In the genomic region with DNA sequence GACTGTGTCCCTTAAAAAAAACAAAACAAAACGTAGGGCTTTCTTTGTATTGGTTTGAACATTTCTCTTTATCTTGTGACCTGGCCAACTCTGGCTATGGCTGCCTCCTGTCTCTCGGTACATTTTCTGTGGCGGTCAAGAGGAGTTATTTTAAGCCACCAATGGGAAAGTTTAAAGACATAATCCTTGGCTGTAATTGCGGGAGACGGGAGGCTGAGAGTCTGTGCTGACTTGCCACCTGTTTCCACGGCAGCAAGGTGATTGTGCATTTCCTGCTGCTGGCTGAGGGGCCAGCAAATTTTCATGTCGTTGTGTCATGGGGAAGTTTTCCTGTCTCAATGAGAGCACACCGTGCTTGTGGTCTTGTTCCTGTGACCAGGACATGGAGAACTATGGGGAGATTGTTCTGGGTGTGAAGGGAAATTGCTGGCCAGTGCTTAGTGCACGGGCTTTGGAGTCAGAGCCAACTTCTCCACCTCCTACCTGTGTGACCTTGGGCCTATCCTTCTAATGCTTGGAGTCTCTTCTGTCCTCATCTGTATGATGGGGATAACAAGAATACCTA, we compare ENCODE assay signal across 8 cellular contexts. TPM values are rescaled to one million over a fixed set of nuclear protein-coding genes. Genes with fewer than 3 reads are reported as not detected.
DNase-seq lines count a peak whose midpoint lies in the region; ATAC-seq, FAIRE-seq and TF ChIP-seq lines count a peak whose summit lies in the region.

No MANE protein-coding gene starts in this region.

- 50% methylated on average over 9 of the region's 9 CpGs for WGBS in HUES64

- peaks cover 68% of the 10 kb centered on the region for H3K4me1 Mint-ChIP-seq in CD4-positive, alpha-beta T cell (ENCODE audit: low read depth)
- H3K4me1 Mint-ChIP-seq in stimulated activated effector memory CD8-positive, alpha-beta T cell treated with anti-CD3 and anti-CD28 coated beads, Interleukin-12 subunit alpha, Interleukin-12 subunit beta, amount 100 ng/mL, for 72 hours, result peaks cover 45% of the 10 kb centered on the region

- H3K4me3 ChIP-seq in HUES64 (ENCODE audit: low read length), result no peak overlapping the region

- POLR2A ChIA-PET in CD4-positive, alpha-beta T cell (lab: Charles Lee), result interaction anchor here (1.0 to 1.1 kb wide), 2 partner anchors 10 to 65 kb away, joined by 3 to 5 read pairs; no protein-coding TSS in a partner anchor

- intact Hi-C loops in CD4-positive, alpha-beta T cell (cut with DNase I, micrococcal nuclease), result loop anchor here in 1 of 2 experiments (1.0 kb wide), 1 partner anchor 10 kb away; no protein-coding TSS in a partner anchor
- intact Hi-C loops in left ventricle myocardium superior (cut with micrococcal nuclease), result no loop called here

- TF ChIP-seq CTCF in CD4-positive, alpha-beta T cell (IDR thresholded peaks at IDR 0.05), result no peak

- H3K9me3 ChIP-seq in CD4-positive, alpha-beta T cell (ENCODE audit: control insufficient read depth, low read length), result no peaks in the 10 kb centered on the region
- H3K9me3 ChIP-seq in HUES64 (ENCODE audit: insufficient read depth, low read depth, low read length), result no peaks in the 10 kb centered on the region

- no peak for FAIRE-seq in frontal cortex (lab: Jason Lieb, UNC)

- peak overlapping the region; percentile 70 for H3K27ac Mint-ChIP-seq in CD4-positive, alpha-beta T cell
- peak overlapping the region; percentile 74 for H3K27ac Mint-ChIP-seq in stimulated activated effector memory CD8-positive, alpha-beta T cell treated with anti-CD3 and anti-CD28 coated beads, Interleukin-12 subunit alpha, Interleukin-12 subunit beta, amount 100 ng/mL, for 72 hours

- no peak overlapping the region for H3K27ac ChIP-seq in CD4-positive, alpha-beta T cell (ENCODE audit: low read depth, low read length)
- H3K27ac ChIP-seq in HUES64 (ENCODE audit: low read depth, low read length), result peak overlapping the region; percentile 4; the same call in 1 of the 2 replicates

- no peak for DNase-seq in CD4-positive, alpha-beta T cell
- DNase-seq in SW480 (ENCODE audit: low spot score) (peak; percentile 87), left ventricle myocardium superior (no peak), GM19238 (ENCODE audit: insufficient read length, low spot score) (no peak), frontal cortex (ENCODE audit: low spot score in 2 of 2) (no peak)
- no peak for DNase-seq in stimulated activated effector memory CD8-positive, alpha-beta T cell treated with anti-CD3 and anti-CD28 coated beads, Interleukin-12 subunit alpha, Interleukin-12 subunit beta, amount 100 ng/mL, for 72 hours (ENCODE audit: low spot score in 2 of 2)

- ATAC-seq in CD4-positive, alpha-beta T cell (ENCODE audit: poor library complexity), result peak; percentile 74
- ATAC-seq in left ventricle myocardium superior, result peak; percentile 87
- ATAC-seq in stimulated activated effector memory CD8-positive, alpha-beta T cell treated with anti-CD3 and anti-CD28 coated beads, Interleukin-12 subunit alpha, Interleukin-12 subunit beta, amount 100 ng/mL, for 72 hours, result no peak
- no peak for ATAC-seq in HG02763 (IDR thresholded peaks at IDR 0.05; ENCODE audit: unreplicated experiment)

- CTCF ChIA-PET in CD4-positive, alpha-beta T cell (lab: Charles Lee), result interaction anchor here (1.6 to 2.1 kb wide), 2 partner anchors 9 to 57 kb away, joined by 3 to 6 read pairs; no protein-coding TSS in a partner anchor

- H3K9ac ChIP-seq in HUES64 (ENCODE audit: low read depth, low read length), result peak overlapping the region; percentile 21; the same call in 1 of the 2 replicates

- no peaks in the 10 kb centered on the region for H3K27me3 ChIP-seq in CD4-positive, alpha-beta T cell (ENCODE audit: control insufficient read depth, insufficient read depth, low read length)
- no peaks in the 10 kb centered on the region for H3K27me3 ChIP-seq in HUES64 (ENCODE audit: insufficient read depth, low read length)

- H3K36me3 ChIP-seq in HUES64 (ENCODE audit: insufficient read depth, low read length), result no peaks in the 10 kb centered on the region

- no peaks in the 10 kb centered on the region for H3K9me3 Mint-ChIP-seq in CD4-positive, alpha-beta T cell
- no peaks in the 10 kb centered on the region for H3K9me3 Mint-ChIP-seq in stimulated activated effector memory CD8-positive, alpha-beta T cell treated with anti-CD3 and anti-CD28 coated beads, Interleukin-12 subunit alpha, Interleukin-12 subunit beta, amount 100 ng/mL, for 72 hours

- peaks cover 22% of the 10 kb centered on the region for H3K4me1 ChIP-seq in HUES64 (ENCODE audit: insufficient read depth, low read length)

- H3K4me3 Mint-ChIP-seq in CD4-positive, alpha-beta T cell, result peak overlapping the region; percentile 46
- H3K4me3 Mint-ChIP-seq in stimulated activated effector memory CD8-positive, alpha-beta T cell treated with anti-CD3 and anti-CD28 coated beads, Interleukin-12 subunit alpha, Interleukin-12 subunit beta, amount 100 ng/mL, for 72 hours, result peak overlapping the region; percentile 44

- no peaks in the 10 kb centered on the region for H3K36me3 Mint-ChIP-seq in CD4-positive, alpha-beta T cell (ENCODE audit: low read depth)
- H3K36me3 Mint-ChIP-seq in stimulated activated effector memory CD8-positive, alpha-beta T cell treated with anti-CD3 and anti-CD28 coated beads, Interleukin-12 subunit alpha, Interleukin-12 subunit beta, amount 100 ng/mL, for 72 hours, result peaks cover 33% of the 10 kb centered on the region

- no peaks in the 10 kb centered on the region for H3K27me3 Mint-ChIP-seq in CD4-positive, alpha-beta T cell

RNA-seq across cellular contexts. Expression of gene PTPRJ, which starts 11.0 kb away (rescaled TPM):
- total RNA-seq in CD4-positive, alpha-beta T cell, result 10 to 100 TPM; 26.6 to 28.9 TPM
- polyA plus RNA-seq in HUES64 (2013, experiment 1 of 2), result 7.5 TPM
- polyA plus RNA-seq in HUES64 (2013, experiment 2 of 2), result 9.6 TPM
- 7.1 TPM for total RNA-seq in left ventricle myocardium superior
- total RNA-seq in frontal cortex, result 17.1 TPM

Comparison
In these comparisons a context has a peak if more than half of its experiments do, and no peak if none do; other contexts are left out.
1. ATAC-seq: peak in CD4-positive, alpha-beta T cell (single experiment) and left ventricle myocardium superior (single experiment); none in stimulated activated effector memory CD8-positive, alpha-beta T cell treated with anti-CD3 and anti-CD28 coated beads, Interleukin-12 subunit alpha, Interleukin-12 subunit beta, amount 100 ng/mL, for 72 hours (single experiment) and HG02763 (single experiment).